12 cellular contexts compared by ENCODE assay signal in the genomic region with DNA sequence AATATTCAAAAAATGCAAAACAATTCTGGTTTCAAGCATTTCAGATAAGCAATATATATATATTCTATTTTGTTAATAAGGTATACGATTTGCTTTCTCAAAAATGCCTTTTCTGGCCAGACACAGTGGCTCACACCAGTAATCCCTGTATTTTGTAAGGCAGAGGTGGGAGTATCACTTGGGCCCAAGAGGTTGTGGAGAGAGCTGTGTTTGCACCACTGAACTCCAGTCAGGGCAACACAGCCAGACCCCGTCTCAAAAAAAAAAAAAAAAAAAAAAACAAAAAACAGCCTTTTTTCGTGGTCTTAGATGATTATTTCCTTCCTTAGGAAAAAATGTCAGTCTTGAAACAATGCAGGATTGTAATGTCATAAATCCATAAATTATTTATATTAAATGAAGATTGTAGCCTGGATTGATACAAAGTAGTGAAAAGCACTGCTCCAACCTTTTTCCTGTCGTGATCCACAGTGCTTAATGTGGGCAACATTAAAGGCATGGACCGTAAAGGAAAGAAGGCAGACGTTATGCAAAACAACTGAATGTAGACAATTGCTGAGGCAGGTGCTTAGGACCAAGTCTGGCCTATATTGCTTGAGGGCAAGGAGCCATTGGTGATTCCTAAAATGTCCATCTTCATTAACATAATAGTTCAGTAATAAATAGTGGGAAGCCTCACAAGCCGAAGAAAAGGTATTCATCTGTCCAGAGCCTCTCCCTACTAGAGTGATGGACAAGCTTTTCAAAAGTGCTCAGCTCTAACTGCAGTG.
"Had no signal": no experiment of that assay in that cellular context is flagged by ENCODE, and none has a peak within 500 bp of the region (broad histone marks: within the 10 kb centered on the region; RNA-seq: fewer than 3 reads in every experiment).

No MANE protein-coding gene starts in this region.

- DNase-seq: activated CD4-positive, alpha-beta T cell treated with anti-CD3 and anti-CD28 coated beads for 4 hours; activated CD8-positive, alpha-beta T cell treated with anti-CD3 and anti-CD28 coated beads for 36 hours; activated gamma-delta T cell treated with Interleukin-2 at 50 U/mL for 16 hours; activated naive CD8-positive, alpha-beta T cell treated with anti-CD3 and anti-CD28 coated beads for 36 hours; activated T-cell treated with anti-CD3 and anti-CD28 coated beads, Interleukin-2, amount 50 U/mL, for 48 hours; effector memory CD8-positive, alpha-beta T cell; left colon; lower lobe of right lung; T-helper 17 cell; upper lobe of left lung had no signal

- FAIRE-seq: islet of Langerhans had no signal

- H3K27ac ChIP-seq: suprapubic skin had no signal

- H3K27me3 ChIP-seq: suprapubic skin, upper lobe of left lung had no signal

- H3K4me3 ChIP-seq: lower lobe of right lung, suprapubic skin, upper lobe of left lung had no signal

- H3K9me3 ChIP-seq: lower lobe of right lung, suprapubic skin, upper lobe of left lung had no signal
